Comparison of ENCODE assay signal across 16 cellular contexts in genomic region chr12:68559246-68559645, GRCh38. TPM values are rescaled to one million over a fixed set of nuclear protein-coding genes. Genes with fewer than 3 reads are reported as not detected.
DNase-seq lines count a peak whose midpoint lies in the region; ATAC-seq and TF ChIP-seq lines count a peak whose summit lies in the region.
"Had no signal": no experiment of that assay in that cellular context is flagged by ENCODE, and none has a peak within 500 bp of the region (broad histone marks: within the 10 kb centered on the region; RNA-seq: fewer than 3 reads in every experiment).

No MANE protein-coding gene starts in this region.

- H3K4me1 Mint-ChIP-seq in CD14-positive monocyte (peaks cover 19% of the 10 kb centered on the region), type B pancreatic cell (ENCODE audit: unreplicated experiment) (no peaks in the 10 kb centered on the region)

- H3K4me3 Mint-ChIP-seq in CD14-positive monocyte (no peak overlapping the region), type B pancreatic cell (no peak overlapping the region)
- H3K4me3 Mint-ChIP-seq: activated B cell treated with CpG ODN at 0.5 μM for 24 hours; stimulated activated naive CD8-positive, alpha-beta T cell treated with anti-CD3 and anti-CD28 coated beads, Interleukin-15, Interleukin-2, amounts not matched to agents 100 ng/mL and 50 ng/mL, for 24 hours had no signal

- no TSS peak for BruUV-seq in Panc1 (replicated peaks; lab: Mats Ljungman, UMichigan)

- H3K36me3 Mint-ChIP-seq in CD14-positive monocyte (no peaks in the 10 kb centered on the region), type B pancreatic cell (no peaks in the 10 kb centered on the region)

- DNase-seq in CD14-positive monocyte (ENCODE audit: low spot score) (no peak), GM12865 (ENCODE audit: low read depth) (peak; percentile 3), Panc1 (ENCODE audit: low read depth, low spot score) (no peak), epithelial cell of prostate (ENCODE audit: low read depth, low spot score) (peak; percentile 92), type B pancreatic cell (ENCODE audit: extremely low spot score, unreplicated experiment) (no peak), aorta (no peak)
- no peak for DNase-seq in activated effector memory CD4-positive, alpha-beta T cell treated with anti-CD3 and anti-CD28 coated beads, Interleukin-2, amount 50 U/mL, for 16 hours
- DNase-seq: activated B cell treated with CpG ODN at 0.5 μM for 24 hours, DMS 273 treated with DMSO at 0.1 percent for 48 hours, NCI-H1092, ovary, uterus had no signal

- intact Hi-C loops in CD14-positive monocyte (cut with micrococcal nuclease): no loop called here
- intact Hi-C loops in Panc1 (cut with micrococcal nuclease; ENCODE audit: unreplicated experiment): no loop called here
- intact Hi-C loops in aorta (cut with DNase I): no loop called here

- H3K4me3 ChIP-seq in GM12865 (ENCODE audit: low read depth, low read length) (no peak overlapping the region), Panc1 (ENCODE audit: low read depth in 2 of 2, low read length in 2 of 2) (no peak overlapping the region), aorta (ENCODE audit: low read length in 2 of 2) (no peak overlapping the region)
- H3K4me3 ChIP-seq: heart right ventricle, ovary, skin epidermis, uterus had no signal

- H3K9me3 Mint-ChIP-seq in CD14-positive monocyte (peaks cover 0 to 5% (median 0%) of the 10 kb centered on the region in 7 donors), type B pancreatic cell (no peaks in the 10 kb centered on the region)
- H3K9me3 Mint-ChIP-seq: activated B cell treated with CpG ODN at 0.5 μM for 24 hours; stimulated activated naive CD8-positive, alpha-beta T cell treated with anti-CD3 and anti-CD28 coated beads, Interleukin-15, Interleukin-2, amounts not matched to agents 100 ng/mL and 50 ng/mL, for 24 hours had no signal

- POLR2A ChIA-PET in Panc1 (lab: Charles Lee): no interaction called here

- H3K9me3 ChIP-seq in Panc1 (ENCODE audit: control insufficient read depth, insufficient read depth, low read depth, low read length) (no peaks in the 10 kb centered on the region), aorta (ENCODE audit: control insufficient read depth, low read length) (no peaks in the 10 kb centered on the region)
- H3K9me3 ChIP-seq: ovary, uterus had no signal

- TF ChIP-seq CTCF in CD14-positive monocyte (IDR thresholded peaks at IDR 0.05) (no peak), GM12865 (IDR thresholded peaks at IDR 0.05; ENCODE audit: insufficient read depth, low read depth, low read length, missing control alignments) (no peak), Panc1 (IDR thresholded peaks at IDR 0.05) (no peak), type B pancreatic cell (conservative IDR thresholded peaks at IDR 0.05) (no peak)

- H3K27me3 ChIP-seq in Panc1 (ENCODE audit: control insufficient read depth, insufficient read depth, low read length): no peaks in the 10 kb centered on the region
- H3K27me3 ChIP-seq in aorta (ENCODE audit: control insufficient read depth in 1 of 2, insufficient read depth in 2 of 2, low read length in 1 of 2): no peaks in the 10 kb centered on the region
- H3K27me3 ChIP-seq: heart right ventricle, ovary, uterus had no signal

- in situ Hi-C loops in Panc1 (cut with HindIII; ENCODE audit: low pct_unique_long_range_greater_than_20kb, low sequenced_read_pairs): no loop called here

- H3K36me3 ChIP-seq in Panc1 (ENCODE audit: control insufficient read depth, insufficient read depth, low read length) (no peaks in the 10 kb centered on the region), aorta (ENCODE audit: control insufficient read depth in 1 of 2, insufficient read depth in 2 of 2, low read length in 1 of 2) (no peaks in the 10 kb centered on the region)
- H3K36me3 ChIP-seq: heart right ventricle, ovary, uterus had no signal

- WGBS in aorta, 2 donors: 91 to 92% methylated on average over 1 of the region's 1 CpG

- CTCF ChIA-PET in Panc1 (lab: Charles Lee): interaction anchor here (0.8 kb wide), 1 partner anchor 200 kb away, joined by 3 read pairs; no protein-coding TSS in a partner anchor

- H3K27me3 Mint-ChIP-seq in CD14-positive monocyte (ENCODE audit: low read depth in 3 of 3) (peaks cover 1 to 7% (median 1%) of the 10 kb centered on the region in 3 donors), type B pancreatic cell (no peaks in the 10 kb centered on the region)
- H3K27me3 Mint-ChIP-seq: stimulated activated naive CD8-positive, alpha-beta T cell treated with anti-CD3 and anti-CD28 coated beads, Interleukin-15, Interleukin-2, amounts not matched to agents 100 ng/mL and 50 ng/mL, for 24 hours had no signal

- H3K27ac ChIP-seq in Panc1 (ENCODE audit: low read length): peak overlapping the region; percentile 95
- peak overlapping the region; percentile 64 for H3K27ac ChIP-seq in epithelial cell of prostate
- no peak overlapping the region for H3K27ac ChIP-seq in aorta (ENCODE audit: low read depth in 1 of 2, low read length in 2 of 2)
- H3K27ac ChIP-seq: ovary, uterus had no signal

- no peak for ATAC-seq in Panc1
- ATAC-seq in HG02870 (IDR thresholded peaks at IDR 0.05; ENCODE audit: unreplicated experiment): no peak
- no peak for ATAC-seq in aorta (ENCODE audit: low FRiP score)

- H3K4me1 ChIP-seq in Panc1 (ENCODE audit: control insufficient read depth, insufficient read depth, low read length) (peaks cover 67% of the 10 kb centered on the region), aorta (ENCODE audit: control insufficient read depth in 1 of 2, insufficient read depth in 2 of 2, low read length in 2 of 2) (no peaks in the 10 kb centered on the region)
- H3K4me1 ChIP-seq: uterus had no signal

- H3K27ac Mint-ChIP-seq in CD14-positive monocyte: peak overlapping the region in 5 of 7 donors; percentile 47 to 84 (median 54)
- no peak overlapping the region for H3K27ac Mint-ChIP-seq in type B pancreatic cell
- H3K27ac Mint-ChIP-seq: activated B cell treated with CpG ODN at 0.5 μM for 24 hours; stimulated activated naive CD8-positive, alpha-beta T cell treated with anti-CD3 and anti-CD28 coated beads, Interleukin-15, Interleukin-2, amounts not matched to agents 100 ng/mL and 50 ng/mL, for 24 hours had no signal

RNA-seq across cellular contexts. Expression of gene RAP1B, which starts 51.5 kb away (rescaled TPM):
- 100 to 1,000 TPM; 461 to 543 TPM for polyA plus RNA-seq in CD14-positive monocyte
- 328 TPM for total RNA-seq in Panc1 (2021; ENCODE audit: unreplicated experiment)
- 340 TPM for polyA plus RNA-seq in Panc1 (2012; ENCODE audit: insufficient read length)
- 110 and 151 TPM in 2 replicates for total RNA-seq in type B pancreatic cell (ENCODE audit: low replicate concordance)
- 100 to 1,000 TPM; 166 to 173 TPM for total RNA-seq in aorta
- 100 to 1,000 TPM; 113 to 163 TPM for polyA plus RNA-seq in aorta

Comparison
In these comparisons a context has a peak if more than half of its experiments do, and no peak if none do; other contexts are left out.
1. DNase-seq: peak in GM12865 (single experiment) and epithelial cell of prostate (single experiment); none in CD14-positive monocyte (single experiment), Panc1 (single experiment), type B pancreatic cell (single experiment), activated effector memory CD4-positive, alpha-beta T cell treated with anti-CD3 and anti-CD28 coated beads, Interleukin-2, amount 50 U/mL, for 16 hours (single experiment) and aorta (0 of 2).
2. H3K27ac ChIP-seq: peak in Panc1 (single experiment) and epithelial cell of prostate (single experiment); none in aorta (0 of 2).